ENCODE assay signal across 1 cellular context in the genomic region with DNA sequence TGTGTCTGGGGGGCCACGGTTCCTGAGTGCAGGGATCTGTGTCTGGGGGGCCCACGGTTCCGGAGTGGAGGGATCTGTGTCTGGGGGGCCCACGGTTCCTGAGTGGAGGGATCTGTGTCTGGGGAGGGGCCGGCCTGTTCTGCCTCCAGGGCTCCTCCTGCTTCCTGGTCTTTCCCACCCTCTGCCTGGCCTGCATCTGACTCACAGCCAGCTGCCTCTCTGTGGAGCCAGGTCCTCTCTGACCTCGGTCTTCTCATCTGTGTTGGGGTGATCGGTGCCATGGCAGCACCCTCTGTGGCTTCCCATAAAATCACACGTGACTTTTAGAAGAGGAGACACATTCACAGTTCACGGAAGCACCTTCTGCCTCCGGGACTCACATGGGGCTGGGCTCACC.
TF ChIP-seq lines count a peak whose summit lies in the region.

No MANE protein-coding gene starts in this region.

TF ChIP-seq in IMR-90, 13 proteins besides CTCF, POLR2A, EP300 and RAD21:
- TF ChIP-seq, protein P1, sequence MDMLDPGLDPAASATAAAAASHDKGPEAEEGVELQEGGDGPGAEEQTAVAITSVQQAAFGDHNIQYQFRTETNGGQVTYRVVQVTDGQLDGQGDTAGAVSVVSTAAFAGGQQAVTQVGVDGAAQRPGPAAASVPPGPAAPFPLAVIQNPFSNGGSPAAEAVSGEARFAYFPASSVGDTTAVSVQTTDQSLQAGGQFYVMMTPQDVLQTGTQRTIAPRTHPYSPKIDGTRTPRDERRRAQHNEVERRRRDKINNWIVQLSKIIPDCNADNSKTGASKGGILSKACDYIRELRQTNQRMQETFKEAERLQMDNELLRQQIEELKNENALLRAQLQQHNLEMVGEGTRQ (IDR thresholded peaks at IDR 0.05; ENCODE audit: low read depth, low read length) = no peak
